19 cellular contexts compared by ENCODE assay signal in genomic region chr6:56510984-56511531, GRCh38.
DNase-seq lines count a peak whose midpoint lies in the region; ATAC-seq, FAIRE-seq and TF ChIP-seq lines count a peak whose summit lies in the region.
"Had no signal": no experiment of that assay in that cellular context is flagged by ENCODE, and none has a peak within 500 bp of the region (broad histone marks: within the 10 kb centered on the region; RNA-seq: fewer than 3 reads in every experiment).

No MANE protein-coding gene starts in this region.

- DNase-seq in HT-29 (ENCODE audit: low spot score), result peak; percentile 16
- peak; percentile 42 for DNase-seq in OCI-M1 (lab: John Stamatoyannopoulos, UW)
- DNase-seq in Right ventricle myocardium superior, result no peak
- DNase-seq in neural crest cell (ENCODE audit: low read depth, low spot score), result no peak
- no peak for DNase-seq in RCC 7860 (ENCODE audit: low spot score)
- no peak for DNase-seq in iPS-NIHi11 (ENCODE audit: low spot score)
- DNase-seq: activated CD4-positive, alpha-beta T cell treated with anti-CD3 and anti-CD28 coated beads for 36 hours; cortex of kidney; DMS79 treated with DMSO at 0.1 percent for 48 hours; GM23248; midbrain; NCI-H1048; NCI-H524 treated with DMSO at 0.1 percent for 48 hours; RPMI8226; T-helper 17 cell had no signal

- peaks cover 23% of the 10 kb centered on the region for H3K36me3 Mint-ChIP-seq in neural crest cell (ENCODE audit: low read depth)
- H3K36me3 Mint-ChIP-seq in stimulated activated memory B cell treated with anti-CD40 and anti-IgM and Interleukin-4, amounts not matched to agents 10 μg/mL and 1 μg/mL and 100 μg/mL, for 72 hours, result no peaks in the 10 kb centered on the region
- H3K36me3 Mint-ChIP-seq: IgD-negative memory B cell had no signal

- intact Hi-C loops in Right ventricle myocardium superior (cut with DNase I), result no loop called here

- H3K4me3 Mint-ChIP-seq in neural crest cell, result no peak overlapping the region
- H3K4me3 Mint-ChIP-seq in stimulated activated memory B cell treated with anti-CD40 and anti-IgM and Interleukin-4, amounts not matched to agents 10 μg/mL and 1 μg/mL and 100 μg/mL, for 72 hours, result no peak overlapping the region
- H3K4me3 Mint-ChIP-seq: activated CD4-positive, alpha-beta T cell treated with anti-CD3 and anti-CD28 coated beads for 36 hours; B cell; IgD-negative memory B cell; T-helper 17 cell had no signal

- peak overlapping the region; percentile 52 for H3K27ac Mint-ChIP-seq in neural crest cell (ENCODE audit: unreplicated experiment)
- no peak overlapping the region for H3K27ac Mint-ChIP-seq in stimulated activated memory B cell treated with anti-CD40 and anti-IgM and Interleukin-4, amounts not matched to agents 10 μg/mL and 1 μg/mL and 100 μg/mL, for 72 hours
- H3K27ac Mint-ChIP-seq: activated CD4-positive, alpha-beta T cell treated with anti-CD3 and anti-CD28 coated beads for 36 hours; B cell; IgD-negative memory B cell; T-helper 17 cell had no signal

- FAIRE-seq in RCC 7860 (lab: Jason Lieb, UNC), result no peak

- H3K27me3 Mint-ChIP-seq in neural crest cell (ENCODE audit: low read depth), result no peaks in the 10 kb centered on the region
- no peaks in the 10 kb centered on the region for H3K27me3 Mint-ChIP-seq in stimulated activated memory B cell treated with anti-CD40 and anti-IgM and Interleukin-4, amounts not matched to agents 10 μg/mL and 1 μg/mL and 100 μg/mL, for 72 hours
- H3K27me3 Mint-ChIP-seq: activated CD4-positive, alpha-beta T cell treated with anti-CD3 and anti-CD28 coated beads for 36 hours; B cell; IgD-negative memory B cell; T-helper 17 cell had no signal

- no peaks in the 10 kb centered on the region for H3K9me3 Mint-ChIP-seq in neural crest cell
- H3K9me3 Mint-ChIP-seq in stimulated activated memory B cell treated with anti-CD40 and anti-IgM and Interleukin-4, amounts not matched to agents 10 μg/mL and 1 μg/mL and 100 μg/mL, for 72 hours, result no peaks in the 10 kb centered on the region
- H3K9me3 Mint-ChIP-seq: IgD-negative memory B cell had no signal

- H3K4me1 Mint-ChIP-seq in neural crest cell, result no peaks in the 10 kb centered on the region
- no peaks in the 10 kb centered on the region for H3K4me1 Mint-ChIP-seq in stimulated activated memory B cell treated with anti-CD40 and anti-IgM and Interleukin-4, amounts not matched to agents 10 μg/mL and 1 μg/mL and 100 μg/mL, for 72 hours
- H3K4me1 Mint-ChIP-seq: activated CD4-positive, alpha-beta T cell treated with anti-CD3 and anti-CD28 coated beads for 36 hours; B cell; IgD-negative memory B cell had no signal

- ATAC-seq in Right ventricle myocardium superior (ENCODE audit: poor library complexity) (peak; percentile 82), HG03039 (IDR thresholded peaks at IDR 0.05; ENCODE audit: unreplicated experiment) (no peak)
- no peak for ATAC-seq in stimulated activated memory B cell treated with anti-CD40 and anti-IgM and Interleukin-4, amounts not matched to agents 10 μg/mL and 1 μg/mL and 100 μg/mL, for 72 hours
- ATAC-seq: activated CD4-positive, alpha-beta T cell treated with anti-CD3 and anti-CD28 coated beads for 36 hours; T-helper 17 cell had no signal

- no peak for TF ChIP-seq CTCF in neural crest cell (conservative IDR thresholded peaks at IDR 0.05)

Comparison
In these comparisons a context has a peak if more than half of its experiments do, and no peak if none do; other contexts are left out.
1. DNase-seq: peak in HT-29 (single experiment) and OCI-M1 (single experiment); none in Right ventricle myocardium superior (single experiment), neural crest cell (single experiment), RCC 7860 (single experiment) and iPS-NIHi11 (single experiment).